ENCODE assay signal across 2 cellular contexts in genomic region chr1:150619576-150620509, GRCh38.
TF ChIP-seq lines count a peak whose summit lies in the region.

No MANE protein-coding gene starts in this region.

TF ChIP-seq in IMR-90, 13 proteins besides CTCF, POLR2A, EP300 and RAD21:
- TF ChIP-seq RFX5 (IDR thresholded peaks at IDR 0.05; ENCODE audit: low read depth, low read length) (no peak), MAFK (IDR thresholded peaks at IDR 0.05; ENCODE audit: low read depth, low read length) (peak; percentile 54), MXI1 (IDR thresholded peaks at IDR 0.05; ENCODE audit: borderline replicate concordance, low read depth, low read length) (no peak), MAZ (IDR thresholded peaks at IDR 0.05; ENCODE audit: borderline replicate concordance, low read depth, low read length) (0 out of 2 replicates have a peak, but pooled peaks have one; percentile 27), SMC3 (IDR thresholded peaks at IDR 0.05; ENCODE audit: low read depth, low read length) (peak; percentile 47)

TF ChIP-seq in GM12891, 5 proteins besides CTCF, POLR2A, EP300 and RAD21:
- TF ChIP-seq TAF1 (IDR thresholded peaks at IDR 0.05; ENCODE audit: low read depth, low read length) (no peak), POLR2AphosphoS5 (IDR thresholded peaks at IDR 0.05; ENCODE audit: low read depth, low read length) (no peak), POU2F2 (IDR thresholded peaks at IDR 0.05; ENCODE audit: low read depth, low read length) (no peak), SPI1 (IDR thresholded peaks at IDR 0.05; ENCODE audit: low read depth, low read length) (no peak), PAX5 (IDR thresholded peaks at IDR 0.05; ENCODE audit: insufficient read depth, low read length, severe bottlenecking) (no peak)
